ENCODE assay signal across 1 cellular context in the genomic region with DNA sequence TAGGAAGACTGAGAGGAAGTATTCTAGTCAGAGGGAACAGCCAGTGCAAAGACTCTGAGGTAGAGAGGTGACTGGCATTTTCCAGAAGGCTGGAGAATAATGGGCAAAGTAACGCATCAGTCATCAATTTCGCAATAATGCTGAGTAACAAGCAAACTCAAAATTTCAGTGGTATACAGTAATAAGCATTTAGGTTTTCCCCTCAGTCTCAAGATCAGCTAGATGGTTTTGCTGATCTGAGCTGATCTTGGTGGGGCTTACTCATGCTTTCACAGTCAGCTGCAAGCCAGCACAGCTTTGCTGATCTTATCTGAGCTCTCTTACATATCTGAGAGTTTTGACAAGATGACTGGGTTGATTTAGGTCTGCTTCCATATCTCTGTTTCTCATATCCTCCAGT.
A peak's percentile ranks its signal among the peaks of the same experiment; 100 is the strongest.
TF ChIP-seq lines count a peak whose summit lies in the region.

No MANE protein-coding gene starts in this region.

TF ChIP-seq in K562, 482 proteins besides CTCF, POLR2A, EP300 and RAD21 (continued from another document):
- TF ChIP-seq, protein P1, sequence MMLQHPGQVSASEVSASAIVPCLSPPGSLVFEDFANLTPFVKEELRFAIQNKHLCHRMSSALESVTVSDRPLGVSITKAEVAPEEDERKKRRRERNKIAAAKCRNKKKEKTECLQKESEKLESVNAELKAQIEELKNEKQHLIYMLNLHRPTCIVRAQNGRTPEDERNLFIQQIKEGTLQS (IDR thresholded peaks at IDR 0.05): 0 out of 2 replicates have a peak, but pooled peaks have one; percentile 11
- TF ChIP-seq, protein P1 (CRISPR knock-in tag; conservative IDR thresholded peaks at IDR 0.05): no peak
- TF ChIP-seq MEIS2 (IDR thresholded peaks at IDR 0.05; ENCODE audit: partially characterized antibody) (peak; percentile 35), ZNF316 (IDR thresholded peaks at IDR 0.05) (peak; percentile 72), CAMTA2 (CRISPR knock-in tag; conservative IDR thresholded peaks at IDR 0.05) (no peak), CREBBP (IDR thresholded peaks at IDR 0.05; ENCODE audit: low read depth, low read length) (no peak), SMARCC2 (IDR thresholded peaks at IDR 0.05; ENCODE audit: low read depth) (no peak), ZNF263 (CRISPR knock-in tag; IDR thresholded peaks at IDR 0.05; ENCODE audit: borderline replicate concordance) (no peak), FOXK1 (CRISPR knock-in tag; IDR thresholded peaks at IDR 0.05; ENCODE audit: borderline replicate concordance) (no peak), TAF9B (IDR thresholded peaks at IDR 0.05; ENCODE audit: partially characterized antibody) (no peak), ZNF780A (CRISPR knock-in tag; IDR thresholded peaks at IDR 0.05) (no peak), SOX6 (IDR thresholded peaks at IDR 0.05) (no peak), POLR2B (IDR thresholded peaks at IDR 0.05; ENCODE audit: low read depth, partially characterized antibody) (no peak), CEBPB (tag; IDR thresholded peaks at IDR 0.05) (peak; percentile 80), TCFL5 (CRISPR knock-in tag; conservative IDR thresholded peaks at IDR 0.05) (no peak), ASH1L (IDR thresholded peaks at IDR 0.05; ENCODE audit: borderline replicate concordance, low read depth, partially characterized antibody) (no peak), CBX8 (IDR thresholded peaks at IDR 0.05; ENCODE audit: borderline replicate concordance, extremely low read depth, low read depth, low read length, poor library complexity, severe bottlenecking) (no peak)
- TF ChIP-seq, protein P2, sequence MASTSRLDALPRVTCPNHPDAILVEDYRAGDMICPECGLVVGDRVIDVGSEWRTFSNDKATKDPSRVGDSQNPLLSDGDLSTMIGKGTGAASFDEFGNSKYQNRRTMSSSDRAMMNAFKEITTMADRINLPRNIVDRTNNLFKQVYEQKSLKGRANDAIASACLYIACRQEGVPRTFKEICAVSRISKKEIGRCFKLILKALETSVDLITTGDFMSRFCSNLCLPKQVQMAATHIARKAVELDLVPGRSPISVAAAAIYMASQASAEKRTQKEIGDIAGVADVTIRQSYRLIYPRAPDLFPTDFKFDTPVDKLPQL (IDR thresholded peaks at IDR 0.05; ENCODE audit: extremely low read depth, insufficient read length): no peak
- TF ChIP-seq, protein P3, sequence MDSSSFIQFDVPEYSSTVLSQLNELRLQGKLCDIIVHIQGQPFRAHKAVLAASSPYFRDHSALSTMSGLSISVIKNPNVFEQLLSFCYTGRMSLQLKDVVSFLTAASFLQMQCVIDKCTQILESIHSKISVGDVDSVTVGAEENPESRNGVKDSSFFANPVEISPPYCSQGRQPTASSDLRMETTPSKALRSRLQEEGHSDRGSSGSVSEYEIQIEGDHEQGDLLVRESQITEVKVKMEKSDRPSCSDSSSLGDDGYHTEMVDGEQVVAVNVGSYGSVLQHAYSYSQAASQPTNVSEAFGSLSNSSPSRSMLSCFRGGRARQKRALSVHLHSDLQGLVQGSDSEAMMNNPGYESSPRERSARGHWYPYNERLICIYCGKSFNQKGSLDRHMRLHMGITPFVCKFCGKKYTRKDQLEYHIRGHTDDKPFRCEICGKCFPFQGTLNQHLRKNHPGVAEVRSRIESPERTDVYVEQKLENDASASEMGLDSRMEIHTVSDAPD (CRISPR knock-in tag; IDR thresholded peaks at IDR 0.05): no peak
- TF ChIP-seq, protein P4, sequence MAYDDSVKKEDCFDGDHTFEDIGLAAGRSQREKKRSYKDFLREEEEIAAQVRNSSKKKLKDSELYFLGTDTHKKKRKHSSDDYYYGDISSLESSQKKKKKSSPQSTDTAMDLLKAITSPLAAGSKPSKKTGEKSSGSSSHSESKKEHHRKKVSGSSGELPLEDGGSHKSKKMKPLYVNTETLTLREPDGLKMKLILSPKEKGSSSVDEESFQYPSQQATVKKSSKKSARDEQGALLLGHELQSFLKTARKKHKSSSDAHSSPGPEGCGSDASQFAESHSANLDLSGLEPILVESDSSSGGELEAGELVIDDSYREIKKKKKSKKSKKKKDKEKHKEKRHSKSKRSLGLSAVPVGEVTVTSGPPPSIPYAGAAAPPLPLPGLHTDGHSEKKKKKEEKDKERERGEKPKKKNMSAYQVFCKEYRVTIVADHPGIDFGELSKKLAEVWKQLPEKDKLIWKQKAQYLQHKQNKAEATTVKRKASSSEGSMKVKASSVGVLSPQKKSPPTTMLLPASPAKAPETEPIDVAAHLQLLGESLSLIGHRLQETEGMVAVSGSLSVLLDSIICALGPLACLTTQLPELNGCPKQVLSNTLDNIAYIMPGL (CRISPR knock-in tag; IDR thresholded peaks at IDR 0.05): no peak
- TF ChIP-seq, protein P5, sequence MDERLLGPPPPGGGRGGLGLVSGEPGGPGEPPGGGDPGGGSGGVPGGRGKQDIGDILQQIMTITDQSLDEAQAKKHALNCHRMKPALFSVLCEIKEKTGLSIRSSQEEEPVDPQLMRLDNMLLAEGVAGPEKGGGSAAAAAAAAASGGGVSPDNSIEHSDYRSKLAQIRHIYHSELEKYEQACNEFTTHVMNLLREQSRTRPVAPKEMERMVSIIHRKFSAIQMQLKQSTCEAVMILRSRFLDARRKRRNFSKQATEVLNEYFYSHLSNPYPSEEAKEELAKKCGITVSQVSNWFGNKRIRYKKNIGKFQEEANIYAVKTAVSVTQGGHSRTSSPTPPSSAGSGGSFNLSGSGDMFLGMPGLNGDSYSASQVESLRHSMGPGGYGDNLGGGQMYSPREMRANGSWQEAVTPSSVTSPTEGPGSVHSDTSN (CRISPR knock-in tag; IDR thresholded peaks at IDR 0.05; ENCODE audit: low read depth): no peak
- TF ChIP-seq, protein P5 (tag; conservative IDR thresholded peaks at IDR 0.05; ENCODE audit: low read depth): peak; percentile 49
TF ChIP-seq in K562: peak in this region for 10.
